In the genomic region with DNA sequence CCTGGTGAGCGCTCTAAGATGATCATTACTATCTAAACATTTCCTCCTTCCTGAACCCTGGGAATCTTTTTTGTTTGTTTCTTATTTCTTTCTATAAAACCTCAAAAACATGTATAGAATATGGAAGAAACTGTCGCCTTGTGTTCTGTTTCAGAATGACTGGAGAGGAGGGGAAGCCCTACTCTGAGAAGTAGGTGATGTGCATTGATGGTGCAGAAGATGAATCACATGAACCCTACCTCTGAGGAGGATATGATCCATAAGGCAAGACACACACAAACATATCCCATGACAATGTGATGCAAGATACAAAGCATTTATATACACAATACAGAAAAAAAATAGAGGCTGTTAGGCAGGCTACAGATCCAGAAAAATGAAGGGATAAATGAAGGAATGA, we compare ENCODE assay signal across 15 cellular contexts.
DNase-seq lines count a peak whose midpoint lies in the region; ATAC-seq, FAIRE-seq and TF ChIP-seq lines count a peak whose summit lies in the region.
"Had no signal": no experiment of that assay in that cellular context is flagged by ENCODE, and none has a peak within 500 bp of the region (broad histone marks: within the 10 kb centered on the region; RNA-seq: fewer than 3 reads in every experiment).

No MANE protein-coding gene starts in this region.

- H3K36me3 ChIP-seq in OCI-LY3 (replicated peaks; ENCODE audit: low read depth, low read length) (no peaks in the 10 kb centered on the region), bronchial epithelial cell (ENCODE audit: control insufficient read depth, insufficient read depth, low read length) (no peaks in the 10 kb centered on the region)
- no peaks in the 10 kb centered on the region for H3K36me3 ChIP-seq in CD8-positive, alpha-beta memory T cell (ENCODE audit: insufficient read depth, low read length)
- H3K36me3 ChIP-seq: BLaER1 had no signal

- H4K20me1 ChIP-seq in OCI-LY3 (ENCODE audit: insufficient read depth, low read length), result peaks cover 61% of the 10 kb centered on the region
- H4K20me1 ChIP-seq: BLaER1 had no signal

- no peak overlapping the region for H2AFZ ChIP-seq in OCI-LY3 (ENCODE audit: low read depth, low read length)
- H2AFZ ChIP-seq: GM23338 had no signal

- POLR2A ChIA-PET in activated CD8-positive, alpha-beta T cell treated with anti-CD3 and anti-CD28 coated beads for 36 hours (lab: Charles Lee), result no interaction called here
- POLR2A ChIA-PET in activated CD8-positive, alpha-beta T cell treated with anti-CD3 and anti-CD28 coated beads, Interleukin-2, amount 10 ng/mL, durations not matched to agents 7 days and 5 days (lab: Charles Lee), result no interaction called here
- POLR2A ChIA-PET in CD8-positive, alpha-beta memory T cell (lab: Charles Lee), result no interaction called here

- no peak for FAIRE-seq in bronchial epithelial cell (lab: Jason Lieb, UNC)
- FAIRE-seq: GM18507 had no signal

- H3K9me3 Mint-ChIP-seq in activated CD8-positive, alpha-beta T cell treated with anti-CD3 and anti-CD28 coated beads for 36 hours, result no peaks in the 10 kb centered on the region
- H3K9me3 Mint-ChIP-seq in activated CD8-positive, alpha-beta T cell treated with anti-CD3 and anti-CD28 coated beads, Interleukin-2, amount 10 ng/mL, durations not matched to agents 7 days and 5 days (ENCODE audit: insufficient read depth), result no peaks in the 10 kb centered on the region
- H3K9me3 Mint-ChIP-seq in stimulated activated naive B cell treated with anti-CD40 and anti-IgM and Interleukin-4, amounts not matched to agents 10 μg/mL and 1 μg/mL and 100 μg/mL, for 72 hours, result peaks cover 2 to 6% of the 10 kb centered on the region in 2 donors
- H3K9me3 Mint-ChIP-seq in CD8-positive, alpha-beta memory T cell, result peaks cover 0 to 5% (median 0%) of the 10 kb centered on the region in 5 donors
- H3K9me3 Mint-ChIP-seq in endothelial cell (ENCODE audit: unreplicated experiment), result no peaks in the 10 kb centered on the region
- H3K9me3 Mint-ChIP-seq: GM23338 had no signal

- peak overlapping the region; percentile 29 for H3K4me2 ChIP-seq in OCI-LY3 (ENCODE audit: low read length)
- H3K4me2 ChIP-seq: BLaER1, GM23338 had no signal

- TF ChIP-seq CTCF in activated CD8-positive, alpha-beta T cell treated with anti-CD3 and anti-CD28 coated beads for 36 hours (IDR thresholded peaks at IDR 0.05), result no peak
- TF ChIP-seq CTCF in OCI-LY3 (IDR thresholded peaks at IDR 0.05; ENCODE audit: low read depth, low read length) (no peak), bronchial epithelial cell (IDR thresholded peaks at IDR 0.05; ENCODE audit: insufficient read depth, low read length, severe bottlenecking) (no peak), endothelial cell (IDR thresholded peaks at IDR 0.05; ENCODE audit: unreplicated experiment) (no peak)

- no peaks in the 10 kb centered on the region for H3K9me3 ChIP-seq in OCI-LY3 (ENCODE audit: insufficient read depth, low read length)
- no peaks in the 10 kb centered on the region for H3K9me3 ChIP-seq in CD8-positive, alpha-beta memory T cell (ENCODE audit: low read length)
- H3K9me3 ChIP-seq: BLaER1 had no signal

- no peak overlapping the region for H3K4me3 Mint-ChIP-seq in activated CD8-positive, alpha-beta T cell treated with anti-CD3 and anti-CD28 coated beads for 36 hours
- H3K4me3 Mint-ChIP-seq in activated CD8-positive, alpha-beta T cell treated with anti-CD3 and anti-CD28 coated beads, Interleukin-2, amount 10 ng/mL, durations not matched to agents 7 days and 5 days, result no peak overlapping the region
- H3K4me3 Mint-ChIP-seq in stimulated activated naive B cell treated with anti-CD40 and anti-IgM and Interleukin-4, amounts not matched to agents 10 μg/mL and 1 μg/mL and 100 μg/mL, for 72 hours, result no peak overlapping the region
- no peak overlapping the region for H3K4me3 Mint-ChIP-seq in CD8-positive, alpha-beta memory T cell
- H3K4me3 Mint-ChIP-seq in endothelial cell (ENCODE audit: unreplicated experiment), result no peak overlapping the region
- H3K4me3 Mint-ChIP-seq: GM23338 had no signal

- peaks cover 5% of the 10 kb centered on the region for H3K4me1 Mint-ChIP-seq in activated CD8-positive, alpha-beta T cell treated with anti-CD3 and anti-CD28 coated beads for 36 hours (ENCODE audit: low read depth)
- H3K4me1 Mint-ChIP-seq in activated CD8-positive, alpha-beta T cell treated with anti-CD3 and anti-CD28 coated beads, Interleukin-2, amount 10 ng/mL, durations not matched to agents 7 days and 5 days (ENCODE audit: low read depth), result peaks cover 7% of the 10 kb centered on the region
- H3K4me1 Mint-ChIP-seq in stimulated activated naive B cell treated with anti-CD40 and anti-IgM and Interleukin-4, amounts not matched to agents 10 μg/mL and 1 μg/mL and 100 μg/mL, for 72 hours, result peaks cover 31 to 48% of the 10 kb centered on the region in 2 donors
- no peaks in the 10 kb centered on the region for H3K4me1 Mint-ChIP-seq in CD8-positive, alpha-beta memory T cell
- peaks cover 23% of the 10 kb centered on the region for H3K4me1 Mint-ChIP-seq in endothelial cell (ENCODE audit: unreplicated experiment)

- no peak for DNase-seq in activated CD8-positive, alpha-beta T cell treated with anti-CD3 and anti-CD28 coated beads for 36 hours
- no peak for DNase-seq in activated CD8-positive, alpha-beta T cell treated with anti-CD3 and anti-CD28 coated beads, Interleukin-2, amount 10 ng/mL, durations not matched to agents 7 days and 5 days
- DNase-seq in bronchial epithelial cell (ENCODE audit: low read depth) (peak; percentile 70), endothelial cell (ENCODE audit: low spot score) (no peak)
- no peak for DNase-seq in stimulated activated naive B cell treated with anti-CD40 and anti-IgM and Interleukin-4, amounts not matched to agents 10 μg/mL and 1 μg/mL and 100 μg/mL, for 72 hours
- DNase-seq in CD8-positive, alpha-beta memory T cell, result no peak
- DNase-seq: 8988T, AML-193, Calu3, DMS 273 treated with DMSO at 0.1 percent for 48 hours, H7 had no signal

- no peaks in the 10 kb centered on the region for H3K79me2 ChIP-seq in OCI-LY3 (ENCODE audit: low read length)

- H3K27ac Mint-ChIP-seq in activated CD8-positive, alpha-beta T cell treated with anti-CD3 and anti-CD28 coated beads for 36 hours, result no peak overlapping the region
- no peak overlapping the region for H3K27ac Mint-ChIP-seq in activated CD8-positive, alpha-beta T cell treated with anti-CD3 and anti-CD28 coated beads, Interleukin-2, amount 10 ng/mL, durations not matched to agents 7 days and 5 days
- H3K27ac Mint-ChIP-seq in stimulated activated naive B cell treated with anti-CD40 and anti-IgM and Interleukin-4, amounts not matched to agents 10 μg/mL and 1 μg/mL and 100 μg/mL, for 72 hours, result peak overlapping the region; percentile 4
- no peak overlapping the region for H3K27ac Mint-ChIP-seq in CD8-positive, alpha-beta memory T cell
- H3K27ac Mint-ChIP-seq in endothelial cell (ENCODE audit: unreplicated experiment), result no peak overlapping the region
- H3K27ac Mint-ChIP-seq: GM23338 had no signal

- CTCF ChIA-PET in activated CD8-positive, alpha-beta T cell treated with anti-CD3 and anti-CD28 coated beads for 36 hours (lab: Charles Lee), result no interaction called here
- CTCF ChIA-PET in activated CD8-positive, alpha-beta T cell treated with anti-CD3 and anti-CD28 coated beads, Interleukin-2, amount 10 ng/mL, durations not matched to agents 7 days and 5 days (lab: Charles Lee), result no interaction called here
- CTCF ChIA-PET in CD8-positive, alpha-beta memory T cell (lab: Charles Lee), result no interaction called here

- H3K36me3 Mint-ChIP-seq in activated CD8-positive, alpha-beta T cell treated with anti-CD3 and anti-CD28 coated beads for 36 hours (ENCODE audit: low read depth), result no peaks in the 10 kb centered on the region
- H3K36me3 Mint-ChIP-seq in activated CD8-positive, alpha-beta T cell treated with anti-CD3 and anti-CD28 coated beads, Interleukin-2, amount 10 ng/mL, durations not matched to agents 7 days and 5 days (ENCODE audit: low read depth), result no peaks in the 10 kb centered on the region
- peaks cover 0 to 2% of the 10 kb centered on the region in 2 donors for H3K36me3 Mint-ChIP-seq in stimulated activated naive B cell treated with anti-CD40 and anti-IgM and Interleukin-4, amounts not matched to agents 10 μg/mL and 1 μg/mL and 100 μg/mL, for 72 hours
- no peaks in the 10 kb centered on the region for H3K36me3 Mint-ChIP-seq in CD8-positive, alpha-beta memory T cell
- no peaks in the 10 kb centered on the region for H3K36me3 Mint-ChIP-seq in endothelial cell (ENCODE audit: low read depth, unreplicated experiment)

- H3K27me3 ChIP-seq in OCI-LY3 (ENCODE audit: low read depth, low read length) (peaks cover 97% of the 10 kb centered on the region), bronchial epithelial cell (ENCODE audit: control insufficient read depth, insufficient read depth, low read length) (no peaks in the 10 kb centered on the region)
- H3K27me3 ChIP-seq in CD8-positive, alpha-beta memory T cell (ENCODE audit: insufficient read depth, low read length, poor library complexity, severe bottlenecking), result no peaks in the 10 kb centered on the region
- H3K27me3 ChIP-seq: BLaER1 had no signal

- intact Hi-C loops in activated CD8-positive, alpha-beta T cell treated with anti-CD3 and anti-CD28 coated beads for 36 hours (cut with micrococcal nuclease), result no loop called here

- no peak overlapping the region for H3K9ac ChIP-seq in OCI-LY3 (ENCODE audit: low read length)
- H3K9ac ChIP-seq: BLaER1 had no signal

- H3K4me3 ChIP-seq in OCI-LY3 (ENCODE audit: low read length) (no peak overlapping the region), bronchial epithelial cell (ENCODE audit: low read depth, low read length) (no peak overlapping the region)
- no peak overlapping the region for H3K4me3 ChIP-seq in CD8-positive, alpha-beta memory T cell (ENCODE audit: low read length)
- H3K4me3 ChIP-seq: BLaER1, GM23338 had no signal

- no peak overlapping the region for H3K27ac ChIP-seq in OCI-LY3 (ENCODE audit: low read length)
- no peak overlapping the region for H3K27ac ChIP-seq in CD8-positive, alpha-beta memory T cell (ENCODE audit: low read depth, low read length)
- H3K27ac ChIP-seq: BLaER1 had no signal

- peak; percentile 30 for ATAC-seq in activated CD8-positive, alpha-beta T cell treated with anti-CD3 and anti-CD28 coated beads for 36 hours
- no peak for ATAC-seq in activated CD8-positive, alpha-beta T cell treated with anti-CD3 and anti-CD28 coated beads, Interleukin-2, amount 10 ng/mL, durations not matched to agents 7 days and 5 days
- ATAC-seq in stimulated activated naive B cell treated with anti-CD40 and anti-IgM and Interleukin-4, amounts not matched to agents 10 μg/mL and 1 μg/mL and 100 μg/mL, for 72 hours (replicated peaks), result peak; percentile 58 to 61
- ATAC-seq: GM23338 had no signal

- H3K27me3 Mint-ChIP-seq in activated CD8-positive, alpha-beta T cell treated with anti-CD3 and anti-CD28 coated beads for 36 hours, result peaks cover 12% of the 10 kb centered on the region
- peaks cover 13% of the 10 kb centered on the region for H3K27me3 Mint-ChIP-seq in activated CD8-positive, alpha-beta T cell treated with anti-CD3 and anti-CD28 coated beads, Interleukin-2, amount 10 ng/mL, durations not matched to agents 7 days and 5 days (ENCODE audit: low read depth)
- H3K27me3 Mint-ChIP-seq in stimulated activated naive B cell treated with anti-CD40 and anti-IgM and Interleukin-4, amounts not matched to agents 10 μg/mL and 1 μg/mL and 100 μg/mL, for 72 hours, result peaks cover 25 to 31% of the 10 kb centered on the region in 2 donors
- H3K27me3 Mint-ChIP-seq in CD8-positive, alpha-beta memory T cell, result peaks cover 0 to 1% of the 10 kb centered on the region in 2 donors
- H3K27me3 Mint-ChIP-seq in endothelial cell (ENCODE audit: unreplicated experiment), result peaks cover 3% of the 10 kb centered on the region

- H3K4me1 ChIP-seq in OCI-LY3 (ENCODE audit: low read length), result peaks cover 51% of the 10 kb centered on the region
- no peaks in the 10 kb centered on the region for H3K4me1 ChIP-seq in CD8-positive, alpha-beta memory T cell (ENCODE audit: insufficient read depth, low read length)
